ENCODE assay signal across 22 cellular contexts in genomic region chr1:207971511-207972224, GRCh38.
"Had no signal": no experiment of that assay in that cellular context is flagged by ENCODE, and none has a peak within 500 bp of the region (broad histone marks: within the 10 kb centered on the region; RNA-seq: fewer than 3 reads in every experiment).

No MANE protein-coding gene starts in this region.

- H3K4me1 Mint-ChIP-seq: T-helper 17 cell had no signal

- H3K27me3 ChIP-seq: upper lobe of right lung had no signal

- H3K4me3 ChIP-seq: cardiac muscle cell, sigmoid colon, smooth muscle cell, upper lobe of right lung had no signal

- DNase-seq: activated CD4-positive, alpha-beta memory T cell treated with anti-CD3 and anti-CD28 coated beads for 36 hours; activated CD4-positive, alpha-beta T cell treated with anti-CD3 and anti-CD28 coated beads for 48 hours; activated naive CD4-positive, alpha-beta T cell treated with Interleukin-2 at 50 U/mL for 16 hours; activated T-cell treated with anti-CD3 and anti-CD28 coated beads, Interleukin-2, amount 50 U/mL, for 48 hours; cortex of kidney; erythroblast; foreskin keratinocyte; hippocampal formation; left ventricle myocardium superior; midbrain; nephron progenitor cell; occipital lobe; posterior cingulate gyrus; sigmoid colon; stimulated activated CD4-positive, alpha-beta T cell treated with anti-CD3 and anti-CD28 coated beads, Interleukin-15, amount 100 ng/mL, for 24 hours; stimulated activated CD8-positive, alpha-beta memory T cell treated with anti-CD3 and anti-CD28 coated beads, Interleukin-4, amount 100 ng/mL, for 48 hours; stimulated activated naive B cell treated with anti-CD40 and anti-IgM and Interleukin-4, amounts not matched to agents 10 μg/mL and 1 μg/mL and 100 μg/mL, for 72 hours; SW 1271; T-helper 17 cell; upper lobe of right lung had no signal

- H3K36me3 ChIP-seq: cardiac muscle cell, sigmoid colon, upper lobe of right lung had no signal

- H3K4me2 ChIP-seq: smooth muscle cell had no signal

- H3K9me3 Mint-ChIP-seq: activated CD4-positive, alpha-beta memory T cell treated with anti-CD3 and anti-CD28 coated beads for 36 hours; nephron progenitor cell; stimulated activated naive B cell treated with anti-CD40 and anti-IgM and Interleukin-4, amounts not matched to agents 10 μg/mL and 1 μg/mL and 100 μg/mL, for 72 hours had no signal

- H3K27ac Mint-ChIP-seq: activated CD4-positive, alpha-beta memory T cell treated with anti-CD3 and anti-CD28 coated beads for 36 hours; nephron progenitor cell; stimulated activated naive B cell treated with anti-CD40 and anti-IgM and Interleukin-4, amounts not matched to agents 10 μg/mL and 1 μg/mL and 100 μg/mL, for 72 hours; T-helper 17 cell had no signal

- H3K9me3 ChIP-seq: sigmoid colon, upper lobe of right lung had no signal

- H3K4me3 Mint-ChIP-seq: activated CD4-positive, alpha-beta memory T cell treated with anti-CD3 and anti-CD28 coated beads for 36 hours; nephron progenitor cell; stimulated activated naive B cell treated with anti-CD40 and anti-IgM and Interleukin-4, amounts not matched to agents 10 μg/mL and 1 μg/mL and 100 μg/mL, for 72 hours; T-helper 17 cell had no signal

- H3K36me3 Mint-ChIP-seq: activated CD4-positive, alpha-beta memory T cell treated with anti-CD3 and anti-CD28 coated beads for 36 hours; stimulated activated naive B cell treated with anti-CD40 and anti-IgM and Interleukin-4, amounts not matched to agents 10 μg/mL and 1 μg/mL and 100 μg/mL, for 72 hours had no signal

- H3K27ac ChIP-seq: cardiac muscle cell, foreskin keratinocyte, upper lobe of right lung had no signal
